In genomic region chr17:57986841-57987581, GRCh38 we compare ENCODE assay signal across 8 cellular contexts. TPM values are rescaled to one million over a fixed set of nuclear protein-coding genes. Genes with fewer than 3 reads are reported as not detected.
DNase-seq lines count a peak whose midpoint lies in the region; ATAC-seq and TF ChIP-seq lines count a peak whose summit lies in the region.

No MANE protein-coding gene starts in this region.

- no peaks in the 10 kb centered on the region for H3K9me3 Mint-ChIP-seq in CD14-positive monocyte
- H3K9me3 Mint-ChIP-seq in activated T-helper 17 cell treated with anti-CD3 and anti-CD28 coated beads, Interleukin-2, amount 50 U/mL, for 72 hours: no peaks in the 10 kb centered on the region
- no peaks in the 10 kb centered on the region for H3K9me3 Mint-ChIP-seq in naive thymus-derived CD8-positive, alpha-beta T cell

- no peaks in the 10 kb centered on the region for H3K9me3 ChIP-seq in tibial artery

- H3K27me3 ChIP-seq in tibial artery: no peaks in the 10 kb centered on the region

- H3K4me3 Mint-ChIP-seq in CD14-positive monocyte: peak overlapping the region; percentile 86 to 91
- H3K4me3 Mint-ChIP-seq in activated T-helper 17 cell treated with anti-CD3 and anti-CD28 coated beads, Interleukin-2, amount 50 U/mL, for 72 hours: peak overlapping the region; percentile 92
- H3K4me3 Mint-ChIP-seq in naive thymus-derived CD8-positive, alpha-beta T cell: peak overlapping the region; percentile 88 to 96 (median 94)

- H3K36me3 ChIP-seq in tibial artery: peaks cover 0 to 11% (median 7%) of the 10 kb centered on the region in 3 donors

- POLR2A ChIA-PET in naive thymus-derived CD8-positive, alpha-beta T cell (lab: Charles Lee): interaction anchor here (0.9 to 2.8 kb wide), 8 partner anchors 8 to 168 kb away, joined by 3 to 20 read pairs (median 6); partner anchors contain the start of genes CUEDC1, MRPS23 and SRSF1

- peak overlapping the region; percentile 85 to 89 for H3K4me3 ChIP-seq in tibial artery

- H3K4me1 Mint-ChIP-seq in CD14-positive monocyte: peaks cover 59% of the 10 kb centered on the region
- peaks cover 32% of the 10 kb centered on the region for H3K4me1 Mint-ChIP-seq in activated T-helper 17 cell treated with anti-CD3 and anti-CD28 coated beads, Interleukin-2, amount 50 U/mL, for 72 hours
- H3K4me1 Mint-ChIP-seq in naive thymus-derived CD8-positive, alpha-beta T cell: peaks cover 40 to 77% (median 71%) of the 10 kb centered on the region in 4 donors

- peaks cover 16 to 26% of the 10 kb centered on the region in 2 donors for H3K36me3 Mint-ChIP-seq in CD14-positive monocyte
- H3K36me3 Mint-ChIP-seq in activated T-helper 17 cell treated with anti-CD3 and anti-CD28 coated beads, Interleukin-2, amount 50 U/mL, for 72 hours (ENCODE audit: low read depth): peaks cover 61% of the 10 kb centered on the region
- H3K36me3 Mint-ChIP-seq in naive thymus-derived CD8-positive, alpha-beta T cell: peaks cover 0 to 27% (median 0%) of the 10 kb centered on the region in 3 donors

- peaks cover 0 to 2% (median 0%) of the 10 kb centered on the region in 3 donors for H3K27me3 Mint-ChIP-seq in CD14-positive monocyte (ENCODE audit: low read depth in 3 of 3)
- no peaks in the 10 kb centered on the region for H3K27me3 Mint-ChIP-seq in activated T-helper 17 cell treated with anti-CD3 and anti-CD28 coated beads, Interleukin-2, amount 50 U/mL, for 72 hours
- peaks cover 0 to 2% (median 0%) of the 10 kb centered on the region in 5 donors for H3K27me3 Mint-ChIP-seq in naive thymus-derived CD8-positive, alpha-beta T cell

- ATAC-seq in GM21723 (IDR thresholded peaks at IDR 0.05; ENCODE audit: unreplicated experiment): peak; percentile 24
- peak; percentile 25 for ATAC-seq in activated T-helper 17 cell treated with anti-CD3 and anti-CD28 coated beads, Interleukin-2, amount 50 U/mL, for 72 hours (replicated peaks)
- peak; percentile 2 to 18 for ATAC-seq in naive thymus-derived CD8-positive, alpha-beta T cell

- H3K27ac ChIP-seq in tibial artery: peak overlapping the region; percentile 96

- TF ChIP-seq CTCF in CD14-positive monocyte (IDR thresholded peaks at IDR 0.05) (no peak), tibial artery (IDR thresholded peaks at IDR 0.05) (peak in 1 of 2 experiments; percentile 6)

- H3K27ac Mint-ChIP-seq in CD14-positive monocyte: peak overlapping the region; percentile 85 to 94 (median 87)
- peak overlapping the region; percentile 92 for H3K27ac Mint-ChIP-seq in activated T-helper 17 cell treated with anti-CD3 and anti-CD28 coated beads, Interleukin-2, amount 50 U/mL, for 72 hours
- peak overlapping the region; percentile 86 to 96 (median 93) for H3K27ac Mint-ChIP-seq in naive thymus-derived CD8-positive, alpha-beta T cell

- DNase-seq in CD14-positive monocyte (ENCODE audit: low spot score): no peak
- DNase-seq in NCI-H226: peak; percentile 66
- DNase-seq in fibroblast of gingiva (ENCODE audit: low read depth): peak; percentile 57
- DNase-seq in naive thymus-derived CD8-positive, alpha-beta T cell: peak in 7 of 10 donors; percentile 19 to 70 (median 27)
- DNase-seq in tibial artery: peak; percentile 37 to 81
- DNase-seq in GOT3 (lab: John Stamatoyannopoulos, UW): no peak

- peaks cover 0 to 53% (median 41%) of the 10 kb centered on the region in 4 donors for H3K4me1 ChIP-seq in tibial artery

- intact Hi-C loops in CD14-positive monocyte (cut with micrococcal nuclease) (loop anchor here (2.0 to 5.0 kb wide), 4 partner anchors 38 to 95 kb away; no protein-coding TSS in a partner anchor), tibial artery (cut with DNase I; ENCODE audit: low total_unique reads) (no loop called here)

RNA-seq across cellular contexts. Expression of gene VEZF1, which starts 1.0 kb away (rescaled TPM):
- 10 to 100 TPM; 28.3 to 40.1 TPM for polyA plus RNA-seq in CD14-positive monocyte
- 10 to 100 TPM; 21.4 to 29.6 TPM for total RNA-seq in activated T-helper 17 cell treated with anti-CD3 and anti-CD28 coated beads, Interleukin-2, amount 50 U/mL, for 72 hours
- total RNA-seq in naive thymus-derived CD8-positive, alpha-beta T cell: 10 to 100 TPM; 91.6 to 92.8 TPM
- 10 to 100 TPM; 41.1 to 48.9 (median 42.1) TPM for polyA plus RNA-seq in naive thymus-derived CD8-positive, alpha-beta T cell

RNA-seq across cellular contexts. Expression of gene SRSF1, which starts 20.0 kb away (rescaled TPM):
- polyA plus RNA-seq in CD14-positive monocyte: 10 to 100 TPM; 51.2 to 61.6 TPM
- total RNA-seq in activated T-helper 17 cell treated with anti-CD3 and anti-CD28 coated beads, Interleukin-2, amount 50 U/mL, for 72 hours: 100 to 1,000 TPM; 276 to 391 TPM
- total RNA-seq in naive thymus-derived CD8-positive, alpha-beta T cell: 100 to 1,000 TPM; 213 to 256 TPM
- 10 to 100 TPM; 43.5 to 51.6 (median 45.4) TPM for polyA plus RNA-seq in naive thymus-derived CD8-positive, alpha-beta T cell

RNA-seq across cellular contexts. Expression of gene CUEDC1, which starts 31.8 kb away (rescaled TPM):
- polyA plus RNA-seq in CD14-positive monocyte: 1 to 10 TPM; 4.2 to 4.3 TPM
- total RNA-seq in activated T-helper 17 cell treated with anti-CD3 and anti-CD28 coated beads, Interleukin-2, amount 50 U/mL, for 72 hours: under 1 TPM; 0.15 to 0.56 TPM
- under 1 TPM in 1 of 2 experiments, not detected in 1; 0.55 TPM for total RNA-seq in naive thymus-derived CD8-positive, alpha-beta T cell
- not detected for polyA plus RNA-seq in naive thymus-derived CD8-positive, alpha-beta T cell

Comparison
In these comparisons a context has a peak if more than half of its experiments do, and no peak if none do; other contexts are left out.
1. DNase-seq: peak in NCI-H226 (single experiment), fibroblast of gingiva (single experiment), naive thymus-derived CD8-positive, alpha-beta T cell (7 of 10) and tibial artery (2 of 2); none in CD14-positive monocyte (single experiment) and GOT3 (single experiment).
2. Peak in every context shown above with its lines, with median percentiles within 50 percentile points of each other: H3K27ac Mint-ChIP-seq, H3K4me3 Mint-ChIP-seq and ATAC-seq.